ENCODE assay signal across 12 cellular contexts in genomic region chr18:13220326-13220991, GRCh38. TPM values are rescaled to one million over a fixed set of nuclear protein-coding genes. Genes with fewer than 3 reads are reported as not detected.
DNase-seq lines count a peak whose midpoint lies in the region; ATAC-seq and TF ChIP-seq lines count a peak whose summit lies in the region.
"Had no signal": no experiment of that assay in that cellular context is flagged by ENCODE, and none has a peak within 500 bp of the region (broad histone marks: within the 10 kb centered on the region; RNA-seq: fewer than 3 reads in every experiment).

No MANE protein-coding gene starts in this region.

- DNase-seq in breast epithelium (ENCODE audit: low spot score in 2 of 2), result no peak
- no peak for DNase-seq in MCF 10A (ENCODE audit: unreplicated experiment)
- peak in 4 of 61 donors; percentile 31 to 45 (median 40) for DNase-seq in caudate nucleus (lab: John Stamatoyannopoulos, UW)
- peak in 1 of 2 donors; percentile 66 for DNase-seq in aorta
- DNase-seq in SK-N-SH, result no peak
- DNase-seq: activated naive CD4-positive, alpha-beta T cell treated with Interleukin-2 at 50 U/mL for 16 hours; COR-L47; left lung; NCI-H524 treated with DMSO at 0.1 percent for 48 hours had no signal

- ATAC-seq in aorta (ENCODE audit: low FRiP score) (peak; percentile 9), GM19452 (IDR thresholded peaks at IDR 0.05; ENCODE audit: unreplicated experiment) (no peak), HG03520 (IDR thresholded peaks at IDR 0.05; ENCODE audit: unreplicated experiment) (no peak)
- ATAC-seq: left lung had no signal

- TF ChIP-seq RAD21 in SK-N-SH (IDR thresholded peaks at IDR 0.05; ENCODE audit: low read length), result no peak

- H3K9me3 Mint-ChIP-seq in MCF 10A (ENCODE audit: unreplicated experiment), result no peaks in the 10 kb centered on the region

- no peak for TF ChIP-seq CTCF in breast epithelium (IDR thresholded peaks at IDR 0.05)
- TF ChIP-seq CTCF in MCF 10A (IDR thresholded peaks at IDR 0.05; ENCODE audit: unreplicated experiment), result no peak
- TF ChIP-seq CTCF in SK-N-SH (IDR thresholded peaks at IDR 0.05), result no peak

- H3K9ac ChIP-seq in SK-N-SH, result no peak overlapping the region

- POLR2A ChIA-PET in MCF 10A (lab: Yijun Ruan, JAX), result interaction anchor here (0.8 kb wide), 1 partner anchor 22 kb away, joined by 4 read pairs; no protein-coding TSS in a partner anchor
- POLR2A ChIA-PET in SK-N-SH (lab: Yijun Ruan, JAX), result no interaction called here

- H3K4me3 ChIP-seq in breast epithelium, result peak overlapping the region; percentile 85 to 97 (median 87)
- H3K4me3 ChIP-seq in muscle layer of duodenum (ENCODE audit: low read depth in 1 of 2, low read length in 2 of 2), result peak overlapping the region; percentile 54 to 84
- peak overlapping the region in 1 of 2 donors; percentile 30 for H3K4me3 ChIP-seq in aorta (ENCODE audit: low read length in 2 of 2)
- H3K4me3 ChIP-seq in SK-N-SH (ENCODE audit: low read depth in 2 of 2, low read length in 1 of 2), result peak overlapping the region in 1 of 2 experiments; percentile 19; a peak in 1 of 4 replicates
- H3K4me3 ChIP-seq: left lung had no signal

- CTCF ChIA-PET in MCF 10A (lab: Yijun Ruan, JAX), result interaction anchor here (0.6 kb wide), 1 partner anchor 320 kb away, joined by 3 read pairs; no protein-coding TSS in a partner anchor
- CTCF ChIA-PET in SK-N-SH (lab: Yijun Ruan, JAX), result interaction anchor here (1.0 to 5.5 kb wide), 5 partner anchors 61 to 409 kb away, joined by 3 to 85 read pairs (median 5); no protein-coding TSS in a partner anchor

- 2 to 3% methylated on average over 10 of the region's 10 CpGs for WGBS in aorta, 2 donors
- 71% methylated on average over 10 of the region's 10 CpGs for WGBS in SK-N-SH (ENCODE audit: low lambda C conversion rate)

- no peak for TF ChIP-seq POLR2A in breast epithelium (IDR thresholded peaks at IDR 0.05)

- no peaks in the 10 kb centered on the region for H3K36me3 Mint-ChIP-seq in MCF 10A (ENCODE audit: insufficient read depth, unreplicated experiment)

- BruUV-seq in MCF 10A (replicated peaks; lab: Mats Ljungman, UMichigan), result no TSS peak

- no peak overlapping the region for H3K4me2 ChIP-seq in SK-N-SH

- intact Hi-C loops in breast epithelium (cut with DNase I; ENCODE audit: low total_unique reads), result no loop called here
- intact Hi-C loops in MCF 10A (cut with micrococcal nuclease), result no loop called here
- intact Hi-C loops in aorta (cut with DNase I), result loop anchor here (5.0 kb wide), 2 partner anchors 47 to 102 kb away; no protein-coding TSS in a partner anchor

- H3K27ac ChIP-seq in breast epithelium (peak overlapping the region; percentile 77 to 84), caudate nucleus (ENCODE audit: low read depth, low read length) (peak overlapping the region; percentile 60), muscle layer of duodenum (ENCODE audit: low read length) (peak overlapping the region; percentile 28), aorta (ENCODE audit: low read depth in 1 of 2, low read length in 2 of 2) (peak overlapping the region in 1 of 2 donors; percentile 60), SK-N-SH (ENCODE audit: low read depth in 2 of 2, low read length in 1 of 2) (peak overlapping the region in 1 of 2 experiments; percentile 100; a peak in 2 of 4 replicates)
- H3K27ac ChIP-seq: left lung had no signal

- peaks cover 11% of the 10 kb centered on the region for H3F3A ChIP-seq in SK-N-SH (replicated peaks; ENCODE audit: insufficient read depth)

- H3K9me3 ChIP-seq in breast epithelium (no peaks in the 10 kb centered on the region), muscle layer of duodenum (ENCODE audit: control insufficient read depth in 1 of 2, low read length in 2 of 2) (no peaks in the 10 kb centered on the region), aorta (ENCODE audit: control insufficient read depth, low read length) (no peaks in the 10 kb centered on the region), SK-N-SH (no peaks in the 10 kb centered on the region)
- H3K9me3 ChIP-seq: left lung had no signal

- H3K9me2 ChIP-seq in SK-N-SH, result no peaks in the 10 kb centered on the region

- H3K27me3 Mint-ChIP-seq in MCF 10A (ENCODE audit: insufficient read depth, unreplicated experiment), result peaks cover 54% of the 10 kb centered on the region

- H3K4me1 Mint-ChIP-seq in MCF 10A (ENCODE audit: insufficient read depth, unreplicated experiment), result peaks cover 5% of the 10 kb centered on the region

- TF ChIP-seq EP300 in SK-N-SH (IDR thresholded peaks at IDR 0.05; ENCODE audit: borderline replicate concordance in 1 of 2, low read depth in 1 of 2, low read length in 1 of 2), result no peak

- H3K4me3 Mint-ChIP-seq in MCF 10A (ENCODE audit: unreplicated experiment), result no peak overlapping the region

- no peaks in the 10 kb centered on the region for H4K20me1 ChIP-seq in SK-N-SH (ENCODE audit: insufficient read depth)

- no peaks in the 10 kb centered on the region for H3K79me2 ChIP-seq in SK-N-SH (ENCODE audit: insufficient read depth)

- H3K27me3 ChIP-seq in breast epithelium, result no peaks in the 10 kb centered on the region
- H3K27me3 ChIP-seq in muscle layer of duodenum (ENCODE audit: low read depth, low read length), result no peaks in the 10 kb centered on the region
- H3K27me3 ChIP-seq in aorta (ENCODE audit: control insufficient read depth in 1 of 2, insufficient read depth in 2 of 2, low read length in 1 of 2), result no peaks in the 10 kb centered on the region
- H3K27me3 ChIP-seq in SK-N-SH (ENCODE audit: insufficient read depth), result peaks cover 23% of the 10 kb centered on the region; the same call in 1 of the 2 replicates

- no peaks in the 10 kb centered on the region for H3K36me3 ChIP-seq in breast epithelium
- no peaks in the 10 kb centered on the region for H3K36me3 ChIP-seq in muscle layer of duodenum (ENCODE audit: control insufficient read depth in 1 of 2, insufficient read depth in 2 of 2, low read length in 2 of 2)
- no peaks in the 10 kb centered on the region for H3K36me3 ChIP-seq in aorta (ENCODE audit: control insufficient read depth in 1 of 2, insufficient read depth in 2 of 2, low read length in 1 of 2)
- no peaks in the 10 kb centered on the region for H3K36me3 ChIP-seq in SK-N-SH (replicated peaks in 1 of 2; ENCODE audit: control insufficient read depth in 1 of 2, insufficient read depth in 2 of 2, low read length in 1 of 2)
- H3K36me3 ChIP-seq: left lung had no signal

- peaks cover 20 to 38% of the 10 kb centered on the region in 2 donors for H3K4me1 ChIP-seq in breast epithelium
- peaks cover 39 to 63% of the 10 kb centered on the region in 2 donors for H3K4me1 ChIP-seq in muscle layer of duodenum (ENCODE audit: control insufficient read depth in 1 of 2, insufficient read depth in 2 of 2, low read length in 2 of 2)
- peaks cover 0 to 3% of the 10 kb centered on the region in 2 donors for H3K4me1 ChIP-seq in aorta (ENCODE audit: control insufficient read depth in 1 of 2, insufficient read depth in 2 of 2, low read length in 2 of 2)
- peaks cover 9 to 51% of the 10 kb centered on the region in 2 experiments; a peak in 3 of 4 replicates for H3K4me1 ChIP-seq in SK-N-SH (ENCODE audit: control insufficient read depth in 1 of 2, insufficient read depth in 2 of 2, low read depth in 1 of 2, low read length in 1 of 2)

- no peak overlapping the region for H3K27ac Mint-ChIP-seq in MCF 10A (ENCODE audit: low read depth, unreplicated experiment)

- no peak overlapping the region for H2AFZ ChIP-seq in SK-N-SH (ENCODE audit: low read depth)

TF ChIP-seq in SK-N-SH, 30 proteins besides CTCF, POLR2A, EP300 and RAD21 (continues in another document):
- TF ChIP-seq TAF1 (IDR thresholded peaks at IDR 0.05; ENCODE audit: borderline replicate concordance, low read depth, low read length) (no peak), POLR2AphosphoS5 (IDR thresholded peaks at IDR 0.05; ENCODE audit: low read depth, low read length) (no peak), USF1 (IDR thresholded peaks at IDR 0.05; ENCODE audit: borderline replicate concordance, low read depth) (no peak), MXI1 (IDR thresholded peaks at IDR 0.05; ENCODE audit: low read depth, low read length) (no peak), MEF2A (IDR thresholded peaks at IDR 0.05; ENCODE audit: borderline replicate concordance, low read depth) (no peak), GABPA (IDR thresholded peaks at IDR 0.05; ENCODE audit: low read depth) (no peak), RXRA (IDR thresholded peaks at IDR 0.05; ENCODE audit: borderline replicate concordance, low read depth) (no peak), SIN3A (IDR thresholded peaks at IDR 0.05; ENCODE audit: borderline replicate concordance, low read depth, low read length) (no peak)
- TF ChIP-seq, protein P1, sequence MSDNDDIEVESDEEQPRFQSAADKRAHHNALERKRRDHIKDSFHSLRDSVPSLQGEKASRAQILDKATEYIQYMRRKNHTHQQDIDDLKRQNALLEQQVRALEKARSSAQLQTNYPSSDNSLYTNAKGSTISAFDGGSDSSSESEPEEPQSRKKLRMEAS (IDR thresholded peaks at IDR 0.05; ENCODE audit: low read depth), result no peak
- TF ChIP-seq, protein P2, sequence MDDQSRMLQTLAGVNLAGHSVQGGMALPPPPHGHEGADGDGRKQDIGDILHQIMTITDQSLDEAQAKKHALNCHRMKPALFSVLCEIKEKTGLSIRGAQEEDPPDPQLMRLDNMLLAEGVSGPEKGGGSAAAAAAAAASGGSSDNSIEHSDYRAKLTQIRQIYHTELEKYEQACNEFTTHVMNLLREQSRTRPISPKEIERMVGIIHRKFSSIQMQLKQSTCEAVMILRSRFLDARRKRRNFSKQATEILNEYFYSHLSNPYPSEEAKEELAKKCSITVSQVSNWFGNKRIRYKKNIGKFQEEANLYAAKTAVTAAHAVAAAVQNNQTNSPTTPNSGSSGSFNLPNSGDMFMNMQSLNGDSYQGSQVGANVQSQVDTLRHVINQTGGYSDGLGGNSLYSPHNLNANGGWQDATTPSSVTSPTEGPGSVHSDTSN (IDR thresholded peaks at IDR 0.05), result no peak

RNA-seq across cellular contexts. Expression of gene LDLRAD4, which starts 1.9 kb away (rescaled TPM):
- total RNA-seq in breast epithelium (10 to 100 TPM; 28.5 to 94.3 (median 42.9) TPM), MCF 10A (2022) (not detected in 2 replicates), aorta (100 to 1,000 TPM in 1 of 2 donors, 10 to 100 TPM in 1; 61.9 to 112 TPM)
- polyA plus RNA-seq in aorta (10 to 100 TPM in 1 of 2 donors, 1 to 10 TPM in 1; 7.0 to 11.8 TPM), SK-N-SH (2012; rRNA removed) (0.16 and 0.32 TPM in 2 replicates)
- polyA plus RNA-seq in SK-N-SH (2012; cell fraction: cytosol; rRNA removed), result 0.15 and 0.20 TPM in 2 replicates
- polyA plus RNA-seq in SK-N-SH (2012; cell fraction: nucleus; rRNA removed), result 0.35 and 0.91 TPM in 2 replicates

Comparison
In these comparisons a context has a peak if more than half of its experiments do, and no peak if none do; other contexts are left out.
1. RNA of gene LDLRAD4, which starts 1.9 kb away (total RNA-seq): 61.9 to 112 TPM in aorta and 28.5 to 94.3 TPM in breast epithelium; not detected in MCF 10A; every median in the first group is over 10 times any median in the second.
2. intact Hi-C loops: an anchor here in aorta (5.0 kb wide); none called in breast epithelium and MCF 10A.